Comparison of ENCODE assay signal across 10 cellular contexts in genomic region chr19:1037553-1038115, GRCh38. TPM values are rescaled to one million over a fixed set of nuclear protein-coding genes. Genes with fewer than 3 reads are reported as not detected.
DNase-seq lines count a peak whose midpoint lies in the region; ATAC-seq, FAIRE-seq and TF ChIP-seq lines count a peak whose summit lies in the region.
"Had no signal": no experiment of that assay in that cellular context is flagged by ENCODE, and none has a peak within 500 bp of the region (broad histone marks: within the 10 kb centered on the region; RNA-seq: fewer than 3 reads in every experiment).

No MANE protein-coding gene starts in this region.

- H3K4me2 ChIP-seq in GM12878 (ENCODE audit: control insufficient read depth, insufficient read depth): peak overlapping the region; percentile 73

- H3K9ac ChIP-seq in GM12878 (ENCODE audit: control insufficient read depth, insufficient read depth, low read length): peak overlapping the region; percentile 42; the same call in 1 of the 2 replicates

- no peaks in the 10 kb centered on the region; the same call in 2 of the 3 replicates for H3K9me3 ChIP-seq in GM12878 (replicated peaks; ENCODE audit: control insufficient read depth, insufficient read depth, low read length)
- H3K9me3 ChIP-seq: gastrocnemius medialis had no signal

- H3K79me2 ChIP-seq in GM12878 (ENCODE audit: control insufficient read depth, insufficient read depth, low read length): peaks cover 3% of the 10 kb centered on the region; the same call in 1 of the 2 replicates

- no peak for TF ChIP-seq CTCF in GM06990 (IDR thresholded peaks at IDR 0.05; ENCODE audit: insufficient read depth, low read length, poor library complexity, severe bottlenecking)
- TF ChIP-seq CTCF in GM12878 (IDR thresholded peaks at IDR 0.05 in 2 of 3, conservative IDR thresholded peaks at IDR 0.05 in 1 of 3; ENCODE audit: control insufficient read depth in 2 of 3, extremely low read depth in 1 of 3, insufficient read depth in 1 of 3, low read depth in 3 of 3, low read length in 3 of 3): no peak
- no peak for TF ChIP-seq CTCF in osteocyte (IDR thresholded peaks at IDR 0.05)

- ATAC-seq in GM12878: peak; percentile 1
- no peak for ATAC-seq in GM19452 (IDR thresholded peaks at IDR 0.05; ENCODE audit: unreplicated experiment)
- ATAC-seq: gastrocnemius medialis had no signal

- H2AFZ ChIP-seq in GM12878 (ENCODE audit: control insufficient read depth, low read depth, low read length): no peak overlapping the region

- 5% methylated on average over 23 of the region's 23 CpGs for WGBS in GM12878 (ENCODE audit: insufficient coverage, insufficient replicate concordance, low lambda C conversion rate, missing lambda C conversion rate)

- H3K4me1 ChIP-seq in GM12878 (ENCODE audit: control insufficient read depth, insufficient read depth, low read length): peaks cover 38% of the 10 kb centered on the region

- H3K4me1 Mint-ChIP-seq in IgD-negative memory B cell: peaks cover 25 to 33% (median 27%) of the 10 kb centered on the region in 3 donors
- peaks cover 51% of the 10 kb centered on the region for H3K4me1 Mint-ChIP-seq in osteocyte (ENCODE audit: unreplicated experiment)

- peak overlapping the region; percentile 78 for H3K27ac ChIP-seq in GM12878 (ENCODE audit: control insufficient read depth, insufficient read depth)

- BruUV-seq in GM12878 (replicated peaks; lab: Mats Ljungman, UMichigan): no TSS peak

- RAD21 ChIA-PET in GM12878 (lab: Charles Lee; ENCODE audit: unreplicated experiment): interaction anchor here (0.7 to 4.5 kb wide), 3 partner anchors 10 to 30 kb away, joined by 3 to 39 read pairs (median 8); partner anchors contain the start of genes ARHGAP45 and CNN2

- H3K36me3 ChIP-seq in GM06990 (ENCODE audit: control insufficient read depth, insufficient read depth, low read length) (peaks cover 18% of the 10 kb centered on the region), GM12878 (ENCODE audit: control insufficient read depth in 2 of 2, insufficient read depth in 2 of 2, low read length in 1 of 2) (peaks cover 7 to 11% of the 10 kb centered on the region in 2 experiments)
- H3K36me3 ChIP-seq: gastrocnemius medialis had no signal

- peaks cover 0 to 2% (median 0%) of the 10 kb centered on the region in 3 donors for H3K9me3 Mint-ChIP-seq in IgD-negative memory B cell
- H3K9me3 Mint-ChIP-seq in osteocyte (ENCODE audit: unreplicated experiment): no peaks in the 10 kb centered on the region

- H3K4me3 ChIP-seq in GM06990 (replicated peaks; ENCODE audit: low read depth, low read length): no peak overlapping the region
- peak overlapping the region; percentile 34; the same call in 1 of the 2 replicates for H3K4me3 ChIP-seq in GM12878
- H3K4me3 ChIP-seq: gastrocnemius medialis had no signal

- TF ChIP-seq POLR2A in GM12878 (IDR thresholded peaks at IDR 0.05; ENCODE audit: low read depth, low read length): no peak

- intact Hi-C loops in GM12878 (cut with micrococcal nuclease; ENCODE audit: unreplicated experiment): no loop called here

- in situ Hi-C loops in GM12878 (cut with MboI): no loop called here

- SMC1A ChIA-PET in GM12878 (lab: Charles Lee; ENCODE audit: uncharacterized antibody, unreplicated experiment): interaction anchor here (0.9 to 5.9 kb wide), 3 partner anchors 9 to 65 kb away, joined by 3 to 22 read pairs (median 4); partner anchors contain the start of gene WDR18

- no peak for FAIRE-seq in GM12878 (lab: Jason Lieb, UNC)

- H3K27ac Mint-ChIP-seq in IgD-negative memory B cell (peak overlapping the region; percentile 99 to 100 (median 99)), osteocyte (ENCODE audit: unreplicated experiment) (peak overlapping the region; percentile 89)

- H3K27me3 Mint-ChIP-seq in IgD-negative memory B cell: no peaks in the 10 kb centered on the region
- no peaks in the 10 kb centered on the region for H3K27me3 Mint-ChIP-seq in osteocyte (ENCODE audit: unreplicated experiment)

- TF ChIP-seq EP300 in GM12878 (IDR thresholded peaks at IDR 0.05; ENCODE audit: borderline replicate concordance in 1 of 2, control insufficient read depth in 1 of 2, low read depth in 2 of 2, low read length in 2 of 2): no peak

- CTCF ChIA-PET in GM12878 (lab: Yijun Ruan, JAX): interaction anchor here (0.6 to 1.8 kb wide), 3 partner anchors 10 to 207 kb away, joined by 4 to 11 read pairs (median 4); no protein-coding TSS in a partner anchor

- H3K27me3 ChIP-seq in GM06990 (replicated peaks; ENCODE audit: control insufficient read depth, insufficient read depth, low read length) (no peaks in the 10 kb centered on the region), GM12878 (replicated peaks in 1 of 2; ENCODE audit: control insufficient read depth in 2 of 2, insufficient read depth in 2 of 2, low read length in 1 of 2) (no peaks in the 10 kb centered on the region)
- H3K27me3 ChIP-seq: gastrocnemius medialis had no signal

- H3K36me3 Mint-ChIP-seq in IgD-negative memory B cell (peaks cover 2% of the 10 kb centered on the region), osteocyte (ENCODE audit: unreplicated experiment) (peaks cover 17% of the 10 kb centered on the region)

- H3K4me3 Mint-ChIP-seq in IgD-negative memory B cell (peak overlapping the region; percentile 90 to 99 (median 96)), osteocyte (ENCODE audit: unreplicated experiment) (peak overlapping the region; percentile 19)

- POLR2A ChIA-PET in GM12878 (lab: Charles Lee): interaction anchor here (0.6 to 6.3 kb wide), 7 partner anchors 11 to 115 kb away, joined by 3 to 83 read pairs (median 8); partner anchors contain the start of genes ARHGAP45 and CNN2

- TF ChIP-seq RAD21 in GM12878 (IDR thresholded peaks at IDR 0.05; ENCODE audit: insufficient read depth, low read depth, low read length): no peak

- H4K20me1 ChIP-seq in GM12878 (ENCODE audit: control insufficient read depth, insufficient read depth): no peaks in the 10 kb centered on the region

- DNase-seq in GM06990 (ENCODE audit: extremely low read depth, insufficient read length) (peak; percentile 73), GM12878 (ENCODE audit: low read depth, low spot score) (no peak), osteocyte (ENCODE audit: extremely low spot score, unreplicated experiment) (no peak), T1000 (lab: John Stamatoyannopoulos, UW) (no peak), AML-193 (lab: John Stamatoyannopoulos, UW) (no peak), DMS79 treated with DMSO at 0.1 percent for 48 hours (lab: John Stamatoyannopoulos, UW) (no peak)
- DNase-seq: gastrocnemius medialis had no signal

RNA-seq across cellular contexts. Expression of gene ABCA7, which starts 2.3 kb away (rescaled TPM):
- 21.4 TPM for polyA plus RNA-seq in IgD-negative memory B cell
- total RNA-seq in GM12878 (2013; cell fraction: nucleolus; rRNA removed): 50.3 and 55.4 TPM in 2 replicates
- total RNA-seq in GM12878 (2014; rRNA removed): 14.9 and 18.1 TPM in 2 replicates
- total RNA-seq in GM12878 (2014; rRNA removed; fragmentation: Illumina TruSeq; extraction: Trizol): 5.6 and 7.6 TPM in 2 replicates
- total RNA-seq in GM12878 (2021): 38.7 and 49.5 TPM in 2 replicates
- 16.4 TPM for polyA plus RNA-seq in GM12878 (2011; ENCODE audit: low read depth)
- 3.3 and 5.5 TPM in 2 replicates for polyA plus RNA-seq in GM12878 (2011; rRNA removed)
- 7.0 and 10.0 TPM in 2 replicates for polyA plus RNA-seq in GM12878 (2011; cell fraction: cytosol; rRNA removed)
- polyA plus RNA-seq in GM12878 (2011; cell fraction: nucleus; rRNA removed): 81.6 and 107 TPM in 2 replicates
- polyA plus RNA-seq in GM12878 (2012): 15.2 and 21.6 TPM in 2 replicates
- 4.6 and 11.4 TPM in 2 replicates for polyA plus RNA-seq in GM12878 (2014; fragmentation: Illumina TruSeq; extraction: Trizol)
- 1 to 10 TPM; 1.0 to 2.9 TPM for polyA plus RNA-seq in GM12878 (2014; fragmentation: Nextera tagmentation; extraction: Ambion mirVana)
- 26.9 and 36.5 TPM in 2 replicates for polyA plus RNA-seq in GM12878 (2014; rRNA removed)
- 10 to 100 TPM; 22.0 to 22.1 TPM for polyA plus RNA-seq in GM12878 (2016; fragmentation: Nextera tagmentation; extraction: Ambion mirVana)
- polyA minus RNA-seq in GM12878 (2011; rRNA and poly(A)+ RNA removed): 4.3 and 9.4 TPM in 2 replicates
- polyA minus RNA-seq in GM12878 (2011; cell fraction: cytosol; rRNA and poly(A)+ RNA removed): 5.8 and 7.9 TPM in 2 replicates
- polyA minus RNA-seq in GM12878 (2011; cell fraction: nucleus; rRNA and poly(A)+ RNA removed): 24.3 and 39.7 TPM in 2 replicates
- total RNA-seq in osteocyte: 16.7 and 17.8 TPM in 2 replicates

RNA-seq across cellular contexts. Expression of gene CNN2, which starts 11.2 kb away (rescaled TPM):
- polyA plus RNA-seq in IgD-negative memory B cell (596 TPM), GM12878 (2011; rRNA removed) (28.6 and 54.2 TPM in 2 replicates), GM12878 (2014; fragmentation: Illumina TruSeq; extraction: Trizol) (60.1 and 168 TPM in 2 replicates), GM12878 (2014; fragmentation: Nextera tagmentation; extraction: Ambion mirVana) (10 to 100 TPM; 34.7 to 42.5 TPM), GM12878 (2014; rRNA removed) (177 and 213 TPM in 2 replicates), GM12878 (2016; fragmentation: Nextera tagmentation; extraction: Ambion mirVana) (100 to 1,000 TPM; 269 to 273 TPM)
- 28.5 and 30.8 TPM in 2 replicates for total RNA-seq in GM12878 (2013; cell fraction: nucleolus; rRNA removed)
- total RNA-seq in GM12878 (2014; rRNA removed) (154 and 195 TPM in 2 replicates), GM12878 (2014; rRNA removed; fragmentation: Illumina TruSeq; extraction: Trizol) (95.8 and 115 TPM in 2 replicates), GM12878 (2021) (289 and 311 TPM in 2 replicates), osteocyte (318 and 327 TPM in 2 replicates)
- polyA plus RNA-seq in GM12878 (2011; ENCODE audit: low read depth): 64.3 TPM
- 104 and 118 TPM in 2 replicates for polyA plus RNA-seq in GM12878 (2011; cell fraction: cytosol; rRNA removed)
- 80.2 and 133 TPM in 2 replicates for polyA plus RNA-seq in GM12878 (2011; cell fraction: nucleus; rRNA removed)
- polyA plus RNA-seq in GM12878 (2012): 117 and 149 TPM in 2 replicates
- polyA minus RNA-seq in GM12878 (2011; rRNA and poly(A)+ RNA removed): 71.8 and 98.5 TPM in 2 replicates
- 91.4 and 128 TPM in 2 replicates for polyA minus RNA-seq in GM12878 (2011; cell fraction: cytosol; rRNA and poly(A)+ RNA removed)
- polyA minus RNA-seq in GM12878 (2011; cell fraction: nucleus; rRNA and poly(A)+ RNA removed): 14.9 and 31.0 TPM in 2 replicates

RNA-seq across cellular contexts. Expression of gene RNU6-2, which starts 16.3 kb away (rescaled TPM):
- not detected for polyA plus RNA-seq in IgD-negative memory B cell
- not detected in 2 replicates for total RNA-seq in GM12878 (2013; cell fraction: nucleolus; rRNA removed)
- not detected in 2 replicates for total RNA-seq in GM12878 (2014; rRNA removed)
- total RNA-seq in GM12878 (2014; rRNA removed; fragmentation: Illumina TruSeq; extraction: Trizol): not detected in 2 replicates
- total RNA-seq in GM12878 (2021): not detected in 2 replicates
- polyA plus RNA-seq in GM12878 (2011; ENCODE audit: low read depth): not detected
- polyA plus RNA-seq in GM12878 (2011; rRNA removed): not detected in 2 replicates
- not detected in 2 replicates for polyA plus RNA-seq in GM12878 (2011; cell fraction: cytosol; rRNA removed)
- not detected in 2 replicates for polyA plus RNA-seq in GM12878 (2011; cell fraction: nucleus; rRNA removed)
- polyA plus RNA-seq in GM12878 (2012): not detected in 2 replicates
- not detected in 2 replicates for polyA plus RNA-seq in GM12878 (2014; fragmentation: Illumina TruSeq; extraction: Trizol)
- not detected for polyA plus RNA-seq in GM12878 (2014; fragmentation: Nextera tagmentation; extraction: Ambion mirVana)
- polyA plus RNA-seq in GM12878 (2014; rRNA removed): not detected in 2 replicates
- polyA plus RNA-seq in GM12878 (2016; fragmentation: Nextera tagmentation; extraction: Ambion mirVana): not detected
- polyA minus RNA-seq in GM12878 (2011; rRNA and poly(A)+ RNA removed): 1,322 TPM in 1 of 2 replicates, not detected in the other
- not detected in 2 replicates for polyA minus RNA-seq in GM12878 (2011; cell fraction: cytosol; rRNA and poly(A)+ RNA removed)
- polyA minus RNA-seq in GM12878 (2011; cell fraction: nucleus; rRNA and poly(A)+ RNA removed): under 0.01 TPM in 1 of 2 replicates, not detected in the other
- total RNA-seq in osteocyte: not detected in 2 replicates
- total RNA-seq: gastrocnemius medialis had no signal
- polyA plus RNA-seq: neural cell had no signal

RNA-seq across cellular contexts. Expression of gene TMEM259, which starts 16.7 kb away (rescaled TPM):
- polyA plus RNA-seq in IgD-negative memory B cell (82.6 TPM), GM12878 (2011; rRNA removed) (35.7 and 77.7 TPM in 2 replicates), GM12878 (2014; fragmentation: Illumina TruSeq; extraction: Trizol) (10.5 and 33.2 TPM in 2 replicates), GM12878 (2014; fragmentation: Nextera tagmentation; extraction: Ambion mirVana) (under 1 TPM; 0.43 to 0.86 TPM), GM12878 (2014; rRNA removed) (184 and 247 TPM in 2 replicates), GM12878 (2016; fragmentation: Nextera tagmentation; extraction: Ambion mirVana) (10 to 100 TPM; 54.4 to 69.6 TPM)
- total RNA-seq in GM12878 (2013; cell fraction: nucleolus; rRNA removed): 180 and 203 TPM in 2 replicates
- total RNA-seq in GM12878 (2014; rRNA removed) (120 and 143 TPM in 2 replicates), GM12878 (2014; rRNA removed; fragmentation: Illumina TruSeq; extraction: Trizol) (28.6 and 32.3 TPM in 2 replicates), GM12878 (2021) (144 and 155 TPM in 2 replicates), osteocyte (149 and 157 TPM in 2 replicates)
- 27.3 TPM for polyA plus RNA-seq in GM12878 (2011; ENCODE audit: low read depth)
- 90.0 and 162 TPM in 2 replicates for polyA plus RNA-seq in GM12878 (2011; cell fraction: cytosol; rRNA removed)
- 970 and 990 TPM in 2 replicates for polyA plus RNA-seq in GM12878 (2011; cell fraction: nucleus; rRNA removed)
- 108 and 115 TPM in 2 replicates for polyA plus RNA-seq in GM12878 (2012)
- 44.8 and 49.7 TPM in 2 replicates for polyA minus RNA-seq in GM12878 (2011; rRNA and poly(A)+ RNA removed)
- polyA minus RNA-seq in GM12878 (2011; cell fraction: cytosol; rRNA and poly(A)+ RNA removed): 18.7 and 26.3 TPM in 2 replicates
- 57.7 and 78.5 TPM in 2 replicates for polyA minus RNA-seq in GM12878 (2011; cell fraction: nucleus; rRNA and poly(A)+ RNA removed)

RNA-seq across cellular contexts. Expression of gene ARHGAP45, which starts 29.3 kb away (rescaled TPM):
- 391 TPM for polyA plus RNA-seq in IgD-negative memory B cell
- total RNA-seq in GM12878 (2013; cell fraction: nucleolus; rRNA removed): 190 and 196 TPM in 2 replicates
- total RNA-seq in GM12878 (2014; rRNA removed): 116 and 146 TPM in 2 replicates
- 21.4 and 26.2 TPM in 2 replicates for total RNA-seq in GM12878 (2014; rRNA removed; fragmentation: Illumina TruSeq; extraction: Trizol)
- 142 and 151 TPM in 2 replicates for total RNA-seq in GM12878 (2021)
- polyA plus RNA-seq in GM12878 (2011; ENCODE audit: low read depth): 33.0 TPM
- 20.8 and 53.2 TPM in 2 replicates for polyA plus RNA-seq in GM12878 (2011; rRNA removed)
- 64.0 and 103 TPM in 2 replicates for polyA plus RNA-seq in GM12878 (2011; cell fraction: cytosol; rRNA removed)
- 223 and 275 TPM in 2 replicates for polyA plus RNA-seq in GM12878 (2011; cell fraction: nucleus; rRNA removed)
- 85.3 and 105 TPM in 2 replicates for polyA plus RNA-seq in GM12878 (2012)
- polyA plus RNA-seq in GM12878 (2014; fragmentation: Illumina TruSeq; extraction: Trizol): 1.4 and 9.8 TPM in 2 replicates
- polyA plus RNA-seq in GM12878 (2014; fragmentation: Nextera tagmentation; extraction: Ambion mirVana): 1 to 10 TPM; 1.4 to 7.8 TPM
- 96.0 and 125 TPM in 2 replicates for polyA plus RNA-seq in GM12878 (2014; rRNA removed)
- polyA plus RNA-seq in GM12878 (2016; fragmentation: Nextera tagmentation; extraction: Ambion mirVana): 10 to 100 TPM; 66.6 to 82.6 TPM
- 36.0 and 96.7 TPM in 2 replicates for polyA minus RNA-seq in GM12878 (2011; rRNA and poly(A)+ RNA removed)
- polyA minus RNA-seq in GM12878 (2011; cell fraction: cytosol; rRNA and poly(A)+ RNA removed): 45.4 and 45.7 TPM in 2 replicates
- polyA minus RNA-seq in GM12878 (2011; cell fraction: nucleus; rRNA and poly(A)+ RNA removed): 32.4 and 52.2 TPM in 2 replicates
- total RNA-seq in osteocyte: 0.67 and 0.99 TPM in 2 replicates
